Comparison of ENCODE assay signal across 8 cellular contexts in the genomic region with DNA sequence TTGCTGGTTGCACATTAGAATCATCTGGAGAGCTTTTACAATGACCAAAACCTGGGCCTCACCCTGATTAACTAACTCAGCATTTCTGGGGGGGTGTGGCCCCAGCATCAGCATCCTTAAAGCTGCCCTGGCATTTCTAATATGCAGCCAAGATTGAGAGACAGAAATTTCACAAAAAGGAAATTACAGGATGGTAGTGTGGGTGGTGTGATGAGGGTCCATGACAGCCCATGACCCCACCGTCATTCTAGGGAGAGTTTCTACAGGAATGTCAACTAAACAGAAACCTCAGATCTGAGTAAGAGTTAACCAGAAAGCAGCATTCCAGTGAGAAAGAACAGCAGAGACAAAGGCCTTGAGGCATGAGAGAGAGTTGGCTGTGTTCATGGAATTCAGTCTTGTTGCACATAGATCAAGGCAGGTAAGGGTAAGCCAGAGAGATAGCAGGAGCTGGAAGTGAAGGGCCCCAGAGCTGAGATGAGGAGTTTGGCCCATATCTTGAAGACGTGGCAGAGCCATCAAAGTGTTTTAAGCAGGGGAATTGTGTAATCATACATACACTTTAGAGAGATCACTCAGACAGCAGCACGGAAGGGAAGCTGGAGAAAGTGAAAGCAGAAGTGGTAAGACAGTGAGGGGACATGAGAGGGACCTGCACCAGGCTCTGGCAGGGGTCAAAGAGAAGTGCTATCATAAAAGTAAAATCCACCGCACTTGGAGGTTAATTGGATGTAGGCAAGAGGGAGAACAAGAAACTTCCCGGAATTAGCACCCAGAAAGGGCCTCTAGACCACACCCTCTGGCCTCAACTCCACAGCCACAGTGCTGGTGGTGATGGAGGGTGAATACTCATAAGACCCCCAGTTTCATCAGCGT. TPM values are rescaled to one million over a fixed set of nuclear protein-coding genes. Genes with fewer than 3 reads are reported as not detected.
DNase-seq lines count a peak whose midpoint lies in the region; ATAC-seq and TF ChIP-seq lines count a peak whose summit lies in the region.

No MANE protein-coding gene starts in this region.

- peak; percentile 76 for DNase-seq in activated CD4-positive, alpha-beta T cell treated with anti-CD3 and anti-CD28 coated beads, Interleukin-2, amount 10 ng/mL, durations not matched to agents 7 days and 5 days
- peak; percentile 66 for DNase-seq in fibroblast of pulmonary artery (ENCODE audit: low read depth)
- DNase-seq in renal cortical epithelial cell (ENCODE audit: low read depth) = peak; percentile 73
- DNase-seq in NCI-H2081 treated with DMSO at 0.1 percent for 48 hours (lab: John Stamatoyannopoulos, UW) = no peak
- no peak for DNase-seq in HPDE6-E6E7 (ENCODE audit: extremely low spot score)

- CTCF ChIA-PET in activated CD4-positive, alpha-beta T cell treated with anti-CD3 and anti-CD28 coated beads, Interleukin-2, amount 10 ng/mL, durations not matched to agents 7 days and 5 days (lab: Charles Lee) = interaction anchor here (0.7 to 6.6 kb wide), 9 partner anchors 9 to 429 kb away, joined by 3 to 56 read pairs (median 4); a partner anchor contains a TSS

- peaks cover 12 to 26% (median 25%) of the 10 kb centered on the region in 3 donors for H3K4me1 Mint-ChIP-seq in IgD-negative memory B cell
- H3K4me1 Mint-ChIP-seq in activated CD4-positive, alpha-beta T cell treated with anti-CD3 and anti-CD28 coated beads, Interleukin-2, amount 10 ng/mL, durations not matched to agents 7 days and 5 days = peaks cover 69% of the 10 kb centered on the region

- TF ChIP-seq CTCF in fibroblast of pulmonary artery (IDR thresholded peaks at IDR 0.05; ENCODE audit: low read length, missing control alignments) = no peak

- no peaks in the 10 kb centered on the region for H3K9me3 Mint-ChIP-seq in IgD-negative memory B cell
- H3K9me3 Mint-ChIP-seq in activated CD4-positive, alpha-beta T cell treated with anti-CD3 and anti-CD28 coated beads, Interleukin-2, amount 10 ng/mL, durations not matched to agents 7 days and 5 days = no peaks in the 10 kb centered on the region

- H3K4me3 ChIP-seq in GM08714 (ENCODE audit: low read length) = peak overlapping the region; percentile 27; the same call in 1 of the 2 replicates
- peak overlapping the region; percentile 4 for H3K4me3 ChIP-seq in fibroblast of pulmonary artery (replicated peaks; ENCODE audit: low read depth, low read length)

- ATAC-seq in GM21528 (IDR thresholded peaks at IDR 0.05; ENCODE audit: low FRiP score, unreplicated experiment) = peak; percentile 95

- peak overlapping the region; percentile 54 to 94 (median 87) for H3K27ac Mint-ChIP-seq in IgD-negative memory B cell
- H3K27ac Mint-ChIP-seq in activated CD4-positive, alpha-beta T cell treated with anti-CD3 and anti-CD28 coated beads, Interleukin-2, amount 10 ng/mL, durations not matched to agents 7 days and 5 days = peak overlapping the region; percentile 96

- POLR2A ChIA-PET in activated CD4-positive, alpha-beta T cell treated with anti-CD3 and anti-CD28 coated beads, Interleukin-2, amount 10 ng/mL, durations not matched to agents 7 days and 5 days (lab: Charles Lee) = interaction anchor here (1.6 kb wide), 1 partner anchor 18 kb away, joined by 9 read pairs; no protein-coding TSS in a partner anchor

- no peaks in the 10 kb centered on the region for H3K27me3 Mint-ChIP-seq in IgD-negative memory B cell
- H3K27me3 Mint-ChIP-seq in activated CD4-positive, alpha-beta T cell treated with anti-CD3 and anti-CD28 coated beads, Interleukin-2, amount 10 ng/mL, durations not matched to agents 7 days and 5 days = no peaks in the 10 kb centered on the region

- H3K36me3 Mint-ChIP-seq in IgD-negative memory B cell = peaks cover 3% of the 10 kb centered on the region
- no peaks in the 10 kb centered on the region for H3K36me3 Mint-ChIP-seq in activated CD4-positive, alpha-beta T cell treated with anti-CD3 and anti-CD28 coated beads, Interleukin-2, amount 10 ng/mL, durations not matched to agents 7 days and 5 days (ENCODE audit: low read depth)

- peak overlapping the region; percentile 34 to 89 (median 72) for H3K4me3 Mint-ChIP-seq in IgD-negative memory B cell
- peak overlapping the region; percentile 68 for H3K4me3 Mint-ChIP-seq in activated CD4-positive, alpha-beta T cell treated with anti-CD3 and anti-CD28 coated beads, Interleukin-2, amount 10 ng/mL, durations not matched to agents 7 days and 5 days

RNA-seq across cellular contexts. Expression of a gene that starts 7.8 kb away (rescaled TPM):
- 5.7 TPM for polyA plus RNA-seq in IgD-negative memory B cell
- total RNA-seq in activated CD4-positive, alpha-beta T cell treated with anti-CD3 and anti-CD28 coated beads, Interleukin-2, amount 10 ng/mL, durations not matched to agents 7 days and 5 days = 10 to 100 TPM; 70.2 to 74.6 TPM
- total RNA-seq in renal cortical epithelial cell = 1.1 and 3.1 TPM in 2 replicates

RNA-seq across cellular contexts. Expression of a gene that starts 16.8 kb away (rescaled TPM):
- polyA plus RNA-seq in IgD-negative memory B cell = 6,394 TPM
- total RNA-seq in activated CD4-positive, alpha-beta T cell treated with anti-CD3 and anti-CD28 coated beads, Interleukin-2, amount 10 ng/mL, durations not matched to agents 7 days and 5 days = 1,000 to 10,000 TPM; 5,491 to 5,845 TPM
- 4,859 and 12,113 TPM in 2 replicates for total RNA-seq in renal cortical epithelial cell

Comparison
In these comparisons a context has a peak if more than half of its experiments do, and no peak if none do; other contexts are left out.
1. DNase-seq: peak in activated CD4-positive, alpha-beta T cell treated with anti-CD3 and anti-CD28 coated beads, Interleukin-2, amount 10 ng/mL, durations not matched to agents 7 days and 5 days (single experiment), fibroblast of pulmonary artery (single experiment) and renal cortical epithelial cell (single experiment); none in NCI-H2081 treated with DMSO at 0.1 percent for 48 hours (single experiment) and HPDE6-E6E7 (single experiment).
2. RNA of a gene that starts 7.8 kb away (total RNA-seq): 70.2 to 74.6 TPM in activated CD4-positive, alpha-beta T cell treated with anti-CD3 and anti-CD28 coated beads, Interleukin-2, amount 10 ng/mL, durations not matched to agents 7 days and 5 days; 1.1 to 3.1 TPM in renal cortical epithelial cell; every median in the first group is over 10 times any median in the second.